8 cellular contexts compared by ENCODE assay signal in genomic region chr4:40908297-40908696, GRCh38.
DNase-seq lines count a peak whose midpoint lies in the region; ATAC-seq and TF ChIP-seq lines count a peak whose summit lies in the region.

No MANE protein-coding gene starts in this region.

- H3K23ac ChIP-seq in neuronal stem cell (ENCODE audit: low read depth, low read length, poor library complexity): no peak overlapping the region

- peak overlapping the region; percentile 79 for H2AFZ ChIP-seq in neuronal stem cell (ENCODE audit: low read length)

- no peaks in the 10 kb centered on the region for H3K79me1 ChIP-seq in neuronal stem cell (ENCODE audit: low read depth, low read length)

- no peak overlapping the region for H4K8ac ChIP-seq in neuronal stem cell (ENCODE audit: low read depth, low read length)

- H3K4me3 Mint-ChIP-seq in activated naive CD8-positive, alpha-beta T cell treated with anti-CD3 and anti-CD28 coated beads for 36 hours: no peak overlapping the region
- no peak overlapping the region for H3K4me3 Mint-ChIP-seq in CD8-positive, alpha-beta T cell

- peak overlapping the region; percentile 92 for H3K27ac Mint-ChIP-seq in activated naive CD8-positive, alpha-beta T cell treated with anti-CD3 and anti-CD28 coated beads for 36 hours
- no peak overlapping the region for H3K27ac Mint-ChIP-seq in CD8-positive, alpha-beta T cell

- ATAC-seq in GM18907 (IDR thresholded peaks at IDR 0.05; ENCODE audit: unreplicated experiment) (peak; percentile 12), HG02938 (IDR thresholded peaks at IDR 0.05; ENCODE audit: unreplicated experiment) (peak; percentile 25), HG03159 (IDR thresholded peaks at IDR 0.05; ENCODE audit: unreplicated experiment) (no peak)
- ATAC-seq in CD8-positive, alpha-beta T cell: no peak

- H3K27ac ChIP-seq in neuronal stem cell (replicated peaks; ENCODE audit: low read length): no peak overlapping the region
- no peak overlapping the region for H3K27ac ChIP-seq in CD8-positive, alpha-beta T cell (ENCODE audit: low read depth, low read length)

- no peak for TF ChIP-seq CTCF in CD8-positive, alpha-beta T cell (IDR thresholded peaks at IDR 0.05)

- no peak overlapping the region for H4K91ac ChIP-seq in neuronal stem cell (ENCODE audit: low read depth, low read length, poor library complexity)

- H3K18ac ChIP-seq in neuronal stem cell (ENCODE audit: low read length): peak overlapping the region; percentile 88

- H2BK5ac ChIP-seq in neuronal stem cell (ENCODE audit: low read length): no peak overlapping the region

- H2BK15ac ChIP-seq in neuronal stem cell (ENCODE audit: low read length): no peak overlapping the region

- H3K14ac ChIP-seq in neuronal stem cell (ENCODE audit: low read length): no peak overlapping the region

- POLR2A ChIA-PET in CD8-positive, alpha-beta T cell (lab: Charles Lee): no interaction called here

- H3K9ac ChIP-seq in neuronal stem cell (ENCODE audit: low read depth, low read length, poor library complexity): peak overlapping the region; percentile 17

- H3K27me3 ChIP-seq in neuronal stem cell (ENCODE audit: control insufficient read depth in 3 of 3, insufficient read depth in 3 of 3, low read depth in 1 of 3, low read length in 3 of 3): no peaks in the 10 kb centered on the region
- no peaks in the 10 kb centered on the region for H3K27me3 ChIP-seq in CD8-positive, alpha-beta T cell (ENCODE audit: insufficient read depth, low read length)

- H2AK5ac ChIP-seq in neuronal stem cell (ENCODE audit: low read depth, low read length): peak overlapping the region; percentile 31

- peaks cover 0 to 4% of the 10 kb centered on the region in 2 donors for H3K4me1 ChIP-seq in neuronal stem cell (ENCODE audit: control insufficient read depth in 2 of 2, insufficient read depth in 1 of 2, low read depth in 1 of 2, low read length in 2 of 2)
- H3K4me1 ChIP-seq in CD8-positive, alpha-beta T cell (ENCODE audit: insufficient read depth, low read length): no peaks in the 10 kb centered on the region

- H3K36me3 Mint-ChIP-seq in activated naive CD8-positive, alpha-beta T cell treated with anti-CD3 and anti-CD28 coated beads for 36 hours: peaks cover 12% of the 10 kb centered on the region
- H3K36me3 Mint-ChIP-seq in CD8-positive, alpha-beta T cell: no peaks in the 10 kb centered on the region

- H3K4me1 Mint-ChIP-seq in activated naive CD8-positive, alpha-beta T cell treated with anti-CD3 and anti-CD28 coated beads for 36 hours: peaks cover 22% of the 10 kb centered on the region
- peaks cover 11% of the 10 kb centered on the region for H3K4me1 Mint-ChIP-seq in CD8-positive, alpha-beta T cell (ENCODE audit: low read depth)

- H3K4me3 ChIP-seq in neuronal stem cell (ENCODE audit: low read length in 2 of 2): no peak overlapping the region
- H3K4me3 ChIP-seq in CD8-positive, alpha-beta T cell (ENCODE audit: low read depth, low read length): no peak overlapping the region

- WGBS in neuronal stem cell (ENCODE audit: extremely low coverage in 2 of 2, insufficient read length in 2 of 2, insufficient replicate concordance in 1 of 2), 2 donors: no CpG with 5 or more reads among the region's 12 CpGs

- CTCF ChIA-PET in CD8-positive, alpha-beta T cell (lab: Charles Lee): interaction anchor here (0.9 to 1.5 kb wide), 8 partner anchors 8 to 21 kb away, joined by 3 to 7 read pairs (median 3); no protein-coding TSS in a partner anchor

- no peaks in the 10 kb centered on the region for H3K27me3 Mint-ChIP-seq in activated naive CD8-positive, alpha-beta T cell treated with anti-CD3 and anti-CD28 coated beads for 36 hours
- H3K27me3 Mint-ChIP-seq in CD8-positive, alpha-beta T cell (ENCODE audit: low read depth): no peaks in the 10 kb centered on the region

- intact Hi-C loops in CD8-positive, alpha-beta T cell (cut with DNase I, micrococcal nuclease): no loop called here

- H3K36me3 ChIP-seq in neuronal stem cell (replicated peaks in 1 of 2; ENCODE audit: control insufficient read depth in 2 of 2, insufficient read depth in 2 of 2, low read length in 2 of 2): no peaks in the 10 kb centered on the region
- no peaks in the 10 kb centered on the region for H3K36me3 ChIP-seq in CD8-positive, alpha-beta T cell (ENCODE audit: insufficient read depth, low read length)

- no peak overlapping the region for H2BK12ac ChIP-seq in neuronal stem cell (ENCODE audit: low read length)

- no peaks in the 10 kb centered on the region for H3K9me3 Mint-ChIP-seq in activated naive CD8-positive, alpha-beta T cell treated with anti-CD3 and anti-CD28 coated beads for 36 hours
- no peaks in the 10 kb centered on the region for H3K9me3 Mint-ChIP-seq in CD8-positive, alpha-beta T cell

- DNase-seq in activated naive CD8-positive, alpha-beta T cell treated with anti-CD3 and anti-CD28 coated beads for 36 hours: no peak
- DNase-seq in neuronal stem cell (ENCODE audit: low spot score) (no peak), NCI-H1694 (lab: John Stamatoyannopoulos, UW) (no peak)
- no peak for DNase-seq in CD8-positive, alpha-beta T cell
- DNase-seq in NK-92 treated with Interleukin-12 subunit alpha and Interleukin-12 subunit beta, amount 100 ng/mL, for 24 hours (lab: John Stamatoyannopoulos, UW): no peak

- no peak overlapping the region for H3K4me2 ChIP-seq in neuronal stem cell (ENCODE audit: insufficient read depth, low read length, poor library complexity, severe bottlenecking)

- no peak overlapping the region for H2BK120ac ChIP-seq in neuronal stem cell (ENCODE audit: low read depth, low read length)

- H3K9me3 ChIP-seq in neuronal stem cell (replicated peaks in 1 of 2; ENCODE audit: control insufficient read depth in 2 of 2, insufficient read depth in 1 of 2, low read depth in 1 of 2, low read length in 2 of 2): no peaks in the 10 kb centered on the region
- H3K9me3 ChIP-seq in CD8-positive, alpha-beta T cell (ENCODE audit: low read length): no peaks in the 10 kb centered on the region

- H3K4ac ChIP-seq in neuronal stem cell (ENCODE audit: low read length): no peak overlapping the region

Comparison
In these comparisons a context has a peak if more than half of its experiments do, and no peak if none do; other contexts are left out.
1. ATAC-seq: peak in GM18907 (single experiment) and HG02938 (single experiment); none in CD8-positive, alpha-beta T cell (single experiment) and HG03159 (single experiment).